ENCODE assay signal across 17 cellular contexts in genomic region chr9:75197521-75197920, GRCh38.
DNase-seq lines count a peak whose midpoint lies in the region; ATAC-seq, FAIRE-seq and TF ChIP-seq lines count a peak whose summit lies in the region.
"Had no signal": no experiment of that assay in that cellular context is flagged by ENCODE, and none has a peak within 500 bp of the region (broad histone marks: within the 10 kb centered on the region; RNA-seq: fewer than 3 reads in every experiment).

No MANE protein-coding gene starts in this region.

- no peak overlapping the region for H3K4ac ChIP-seq in mesendoderm (ENCODE audit: low read depth, low read length)

- no peaks in the 10 kb centered on the region for H3K4me1 ChIP-seq in HepG2 (ENCODE audit: insufficient read depth, low read length)
- H3K4me1 ChIP-seq in right lobe of liver: no peaks in the 10 kb centered on the region
- no peaks in the 10 kb centered on the region for H3K4me1 ChIP-seq in mesendoderm (ENCODE audit: control insufficient read depth, low read depth, low read length)
- H3K4me1 ChIP-seq: breast epithelium had no signal

- no peak overlapping the region for H3K4me3 ChIP-seq in HepG2 (replicated peaks in 1 of 3; ENCODE audit: insufficient read depth in 1 of 3, low read depth in 2 of 3, low read length in 3 of 3)
- no peak overlapping the region for H3K4me3 ChIP-seq in right lobe of liver
- no peak overlapping the region for H3K4me3 ChIP-seq in fibroblast of mammary gland (ENCODE audit: control insufficient read depth, low read depth, low read length)
- H3K4me3 ChIP-seq in mesendoderm (ENCODE audit: low read length): no peak overlapping the region
- H3K4me3 ChIP-seq: breast epithelium, gastroesophageal sphincter had no signal

- H4K20me1 ChIP-seq in HepG2 (ENCODE audit: insufficient read depth, low read length): no peaks in the 10 kb centered on the region

- no peak overlapping the region for H3K4me3 Mint-ChIP-seq in T-helper 17 cell
- H3K4me3 Mint-ChIP-seq: B cell had no signal

- peaks cover 0 to 6% of the 10 kb centered on the region in 2 experiments; a peak in 2 of 5 replicates for H3K27me3 ChIP-seq in HepG2 (ENCODE audit: control insufficient read depth in 1 of 2, insufficient read depth in 2 of 2, low read length in 2 of 2)
- H3K27me3 ChIP-seq in right lobe of liver: no peaks in the 10 kb centered on the region
- H3K27me3 ChIP-seq in mesendoderm (ENCODE audit: insufficient read depth, low read length, poor library complexity): no peaks in the 10 kb centered on the region
- H3K27me3 ChIP-seq: breast epithelium, gastroesophageal sphincter had no signal

- no peak overlapping the region for H2BK5ac ChIP-seq in mesendoderm (ENCODE audit: low read length)

- no peaks in the 10 kb centered on the region for H3K27me3 Mint-ChIP-seq in T-helper 17 cell

- no peak overlapping the region for H4K8ac ChIP-seq in mesendoderm (ENCODE audit: low read depth, low read length)

- no peak overlapping the region for H3K18ac ChIP-seq in mesendoderm (ENCODE audit: low read length)

- ATAC-seq in HepG2 (no peak), right lobe of liver (no peak), T-helper 17 cell (no peak), GM18519 (IDR thresholded peaks at IDR 0.05; ENCODE audit: low FRiP score, unreplicated experiment) (no peak)
- ATAC-seq: gastroesophageal sphincter had no signal

- no peak overlapping the region for H2AFZ ChIP-seq in HepG2 (ENCODE audit: low read length)

- H3K27ac ChIP-seq in HepG2 (ENCODE audit: extremely low read length, insufficient read depth, low read length) (no peak overlapping the region), right lobe of liver (no peak overlapping the region), mesendoderm (ENCODE audit: low read depth, low read length) (no peak overlapping the region)
- H3K27ac ChIP-seq: breast epithelium, gastroesophageal sphincter, VCaP had no signal

- H3K36me3 Mint-ChIP-seq in T-helper 17 cell (ENCODE audit: low read depth): peaks cover 6% of the 10 kb centered on the region

- H3K23ac ChIP-seq in mesendoderm (ENCODE audit: low read length): no peak overlapping the region

- no peak for DNase-seq in HepG2 (ENCODE audit: low spot score)
- no peak for DNase-seq in right lobe of liver
- no peak for DNase-seq in T-helper 17 cell
- DNase-seq in fibroblast of mammary gland (ENCODE audit: low read depth): peak; percentile 44
- DNase-seq in urothelium cell line (ENCODE audit: low spot score): peak; percentile 9
- no peak for DNase-seq in mesendoderm
- DNase-seq in NCI-H1092 (lab: John Stamatoyannopoulos, UW): no peak
- DNase-seq: activated gamma-delta T cell treated with Interleukin-2 at 50 U/mL for 16 hours; effector CD4-positive, alpha-beta T cell; islet precursor cell; NCI-H2081 treated with DMSO at 0.1 percent for 48 hours; stimulated activated CD4-positive, alpha-beta T cell treated with anti-CD3 and anti-CD28 coated beads, Interleukin-15, amount 100 ng/mL, for 24 hours had no signal

- intact Hi-C loops in HepG2 (cut with micrococcal nuclease; ENCODE audit: unreplicated experiment) (no loop called here), right lobe of liver (cut with DNase I) (no loop called here)

- no peak for TF ChIP-seq POLR2A in HepG2 (IDR thresholded peaks at IDR 0.05; ENCODE audit: insufficient read depth in 1 of 2, low read depth in 2 of 2, low read length in 2 of 2)
- TF ChIP-seq POLR2A in right lobe of liver (IDR thresholded peaks at IDR 0.05): no peak

- H3K9ac ChIP-seq in HepG2 (ENCODE audit: insufficient read depth, low read depth, low read length) (no peak overlapping the region), mesendoderm (ENCODE audit: low read length) (no peak overlapping the region)

- in situ Hi-C loops in HepG2 (cut with HindIII; ENCODE audit: extremely low pct_ligation_motif_present, low pct_unique_long_range_greater_than_20kb): no loop called here

- FAIRE-seq in HepG2 (lab: Jason Lieb, UNC): no peak
- no peak for FAIRE-seq in urothelium cell line (lab: Jason Lieb, UNC)

- TF ChIP-seq RAD21 in HepG2 (CRISPR knock-in tag; IDR thresholded peaks at IDR 0.05): no peak

- H3K4me1 Mint-ChIP-seq in T-helper 17 cell: peaks cover 20% of the 10 kb centered on the region
- H3K4me1 Mint-ChIP-seq: B cell had no signal

- H3K36me3 ChIP-seq in HepG2 (replicated peaks in 1 of 2; ENCODE audit: control insufficient read depth in 1 of 2, insufficient read depth in 2 of 2, low read length in 2 of 2) (no peaks in the 10 kb centered on the region), right lobe of liver (no peaks in the 10 kb centered on the region), mesendoderm (ENCODE audit: control insufficient read depth, insufficient read depth, low read length) (no peaks in the 10 kb centered on the region)
- H3K36me3 ChIP-seq: breast epithelium, gastroesophageal sphincter had no signal

- H3K9me3 ChIP-seq in HepG2 (ENCODE audit: low read length) (no peaks in the 10 kb centered on the region), right lobe of liver (no peaks in the 10 kb centered on the region), T-helper 17 cell (ENCODE audit: control insufficient read depth, low read length, poor library complexity, severe bottlenecking) (no peaks in the 10 kb centered on the region)
- H3K9me3 ChIP-seq: breast epithelium, gastroesophageal sphincter had no signal

- no peaks in the 10 kb centered on the region for H3K79me2 ChIP-seq in HepG2 (ENCODE audit: insufficient read depth, low read length)
- H3K79me2 ChIP-seq in mesendoderm (ENCODE audit: control insufficient read depth, insufficient read depth, low read length): no peaks in the 10 kb centered on the region

- no peak overlapping the region for H2AK5ac ChIP-seq in mesendoderm (ENCODE audit: low read length)

- POLR2A ChIA-PET in HepG2 (lab: Yijun Ruan, JAX): no interaction called here

- TF ChIP-seq EP300 in HepG2 (IDR thresholded peaks at IDR 0.05; ENCODE audit: low read depth in 2 of 2, low read length in 2 of 2): no peak
- no peak for TF ChIP-seq EP300 in HepG2 (CRISPR knock-in tag; IDR thresholded peaks at IDR 0.05; ENCODE audit: borderline replicate concordance)

- H3K56ac ChIP-seq in mesendoderm (ENCODE audit: low read length): no peak overlapping the region

- WGBS in HepG2 (ENCODE audit: low lambda C conversion rate): 2% methylated on average over 4 of the region's 4 CpGs
- WGBS in right lobe of liver (ENCODE audit: insufficient coverage, low coverage, low lambda C conversion rate, missing lambda C conversion rate): 40% methylated on average over 4 of the region's 4 CpGs
- no CpG with 5 or more reads among the region's 4 CpGs for whole genome bisulfite sequencing in mesendoderm (ENCODE audit: extremely low coverage, insufficient coverage, low lambda C conversion rate)

- no peak overlapping the region for H4K5ac ChIP-seq in mesendoderm (ENCODE audit: low read length)

- TF ChIP-seq CTCF in HepG2 (CRISPR knock-in tag; IDR thresholded peaks at IDR 0.05) (no peak), right lobe of liver (IDR thresholded peaks at IDR 0.05) (no peak), fibroblast of mammary gland (conservative IDR thresholded peaks at IDR 0.05; ENCODE audit: control insufficient read depth, insufficient read depth, low read depth, low read length) (no peak)

- H2BK120ac ChIP-seq in mesendoderm (ENCODE audit: low read depth, low read length): no peak overlapping the region

- no peaks in the 10 kb centered on the region for H3K79me1 ChIP-seq in mesendoderm (ENCODE audit: low read length)

- CTCF ChIA-PET in HepG2 (lab: Yijun Ruan, JAX; ENCODE audit: low intra/inter-chr PET ratio, low total read pairs): no interaction called here

- BruUV-seq in HepG2 (replicated peaks; lab: Mats Ljungman, UMichigan): no TSS peak

- H3K4me2 ChIP-seq in HepG2 (ENCODE audit: low read depth, low read length) (no peak overlapping the region), mesendoderm (ENCODE audit: low read length) (no peak overlapping the region)

- peak overlapping the region; percentile 91 for H3K27ac Mint-ChIP-seq in T-helper 17 cell
- H3K27ac Mint-ChIP-seq: B cell had no signal

- no peak overlapping the region for H2BK15ac ChIP-seq in mesendoderm (replicated peaks; ENCODE audit: low read depth)

TF ChIP-seq in HepG2, 621 proteins besides CTCF, POLR2A, EP300 and RAD21:
- TF ChIP-seq ZNF550 (CRISPR knock-in tag; IDR thresholded peaks at IDR 0.05; ENCODE audit: borderline replicate concordance): no peak
- TF ChIP-seq ZEB1 (IDR thresholded peaks at IDR 0.05; ENCODE audit: insufficient replicate concordance, low read depth): no peak
- no peak for TF ChIP-seq SMAD3 (CRISPR knock-in tag; IDR thresholded peaks at IDR 0.05)
- TF ChIP-seq LCORL (IDR thresholded peaks at IDR 0.05): 0 out of 2 replicates have a peak, but pooled peaks have one; percentile 39
- TF ChIP-seq LCORL (CRISPR knock-in tag; IDR thresholded peaks at IDR 0.05): no peak
- no peak for TF ChIP-seq MYC (CRISPR knock-in tag; IDR thresholded peaks at IDR 0.05; ENCODE audit: borderline replicate concordance)
- TF ChIP-seq TAF1 (CRISPR knock-in tag; IDR thresholded peaks at IDR 0.05): no peak
- no peak for TF ChIP-seq SIN3A (IDR thresholded peaks at IDR 0.05; ENCODE audit: borderline replicate concordance, low read depth, low read length)

Comparison
In these comparisons a context has a peak if more than half of its experiments do, and no peak if none do; other contexts are left out.
1. DNase-seq: peak in fibroblast of mammary gland (single experiment) and urothelium cell line (single experiment); none in HepG2 (single experiment), right lobe of liver (0 of 3), T-helper 17 cell (0 of 3), mesendoderm (single experiment) and NCI-H1092 (single experiment).